ENCODE assay signal across 1 cellular context in genomic region chr17:39261286-39261685, GRCh38.
TF ChIP-seq lines count a peak whose summit lies in the region.

No MANE protein-coding gene starts in this region.

TF ChIP-seq in SK-N-SH treated with all-trans-retinoic acid at 6 μM for 48 hours, 23 proteins besides CTCF, POLR2A, EP300 and RAD21 (continued from another document):
- no peak for TF ChIP-seq TCF4 (CRISPR knock-in tag; IDR thresholded peaks at IDR 0.05; ENCODE audit: borderline replicate concordance)
- TF ChIP-seq CREB5 (CRISPR knock-in tag; IDR thresholded peaks at IDR 0.05; ENCODE audit: low read depth): no peak
